Comparison of ENCODE assay signal across 1 cellular context in the genomic region with DNA sequence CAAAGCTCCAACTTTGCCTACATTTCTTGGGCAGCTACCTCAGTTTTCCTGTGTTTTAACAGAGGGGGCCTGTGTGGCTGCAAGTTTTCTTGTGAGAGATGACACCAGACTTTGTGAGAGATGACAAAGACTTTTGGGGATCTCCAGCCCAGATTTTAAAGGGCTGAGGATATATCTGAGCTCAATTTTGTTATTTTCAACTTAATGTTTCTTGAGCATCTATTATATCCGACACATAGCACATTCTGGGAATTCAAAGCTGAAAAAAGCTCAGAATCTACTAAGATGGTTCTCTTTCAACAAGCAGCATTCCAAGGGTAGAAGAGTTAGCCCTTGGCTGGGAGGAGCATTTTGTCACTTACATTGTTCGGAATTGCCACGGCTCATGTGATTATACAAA.
TF ChIP-seq lines count a peak whose summit lies in the region.

No MANE protein-coding gene starts in this region.

TF ChIP-seq in HEK293, 187 proteins besides CTCF, POLR2A, EP300 and RAD21:
- TF ChIP-seq, protein P1, sequence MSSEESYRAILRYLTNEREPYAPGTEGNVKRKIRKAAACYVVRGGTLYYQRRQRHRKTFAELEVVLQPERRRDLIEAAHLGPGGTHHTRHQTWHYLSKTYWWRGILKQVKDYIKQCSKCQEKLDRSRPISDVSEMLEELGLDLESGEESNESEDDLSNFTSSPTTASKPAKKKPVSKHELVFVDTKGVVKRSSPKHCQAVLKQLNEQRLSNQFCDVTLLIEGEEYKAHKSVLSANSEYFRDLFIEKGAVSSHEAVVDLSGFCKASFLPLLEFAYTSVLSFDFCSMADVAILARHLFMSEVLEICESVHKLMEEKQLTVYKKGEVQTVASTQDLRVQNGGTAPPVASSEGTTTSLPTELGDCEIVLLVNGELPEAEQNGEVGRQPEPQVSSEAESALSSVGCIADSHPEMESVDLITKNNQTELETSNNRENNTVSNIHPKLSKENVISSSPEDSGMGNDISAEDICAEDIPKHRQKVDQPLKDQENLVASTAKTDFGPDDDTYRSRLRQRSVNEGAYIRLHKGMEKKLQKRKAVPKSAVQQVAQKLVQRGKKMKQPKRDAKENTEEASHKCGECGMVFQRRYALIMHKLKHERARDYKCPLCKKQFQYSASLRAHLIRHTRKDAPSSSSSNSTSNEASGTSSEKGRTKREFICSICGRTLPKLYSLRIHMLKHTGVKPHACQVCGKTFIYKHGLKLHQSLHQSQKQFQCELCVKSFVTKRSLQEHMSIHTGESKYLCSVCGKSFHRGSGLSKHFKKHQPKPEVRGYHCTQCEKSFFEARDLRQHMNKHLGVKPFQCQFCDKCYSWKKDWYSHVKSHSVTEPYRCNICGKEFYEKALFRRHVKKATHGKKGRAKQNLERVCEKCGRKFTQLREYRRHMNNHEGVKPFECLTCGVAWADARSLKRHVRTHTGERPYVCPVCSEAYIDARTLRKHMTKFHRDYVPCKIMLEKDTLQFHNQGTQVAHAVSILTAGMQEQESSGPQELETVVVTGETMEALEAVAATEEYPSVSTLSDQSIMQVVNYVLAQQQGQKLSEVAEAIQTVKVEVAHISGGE (tag by site-specific recombination; conservative IDR thresholded peaks at IDR 0.05; ENCODE audit: low read depth): no peak
- TF ChIP-seq ZNF664 (tag by site-specific recombination; IDR thresholded peaks at IDR 0.05): peak; percentile 92
